In genomic region chr16:2127630-2128276, GRCh38 we compare ENCODE assay signal across 8 cellular contexts. TPM values are rescaled to one million over a fixed set of nuclear protein-coding genes. Genes with fewer than 3 reads are reported as not detected.
DNase-seq lines count a peak whose midpoint lies in the region; ATAC-seq and TF ChIP-seq lines count a peak whose summit lies in the region.
"Not testable (repeated sequence)": the region's sequence is repeated elsewhere in the genome, so short reads cannot be mapped to it uniquely, and the experiment has no call there.

No MANE protein-coding gene starts in this region.

- not testable (repeated sequence) for H3K9ac ChIP-seq in mucosa of rectum (ENCODE audit: low read depth in 1 of 2, low read length in 2 of 2)

- intact Hi-C loops in Right ventricle myocardium inferior (cut with DNase I), result not testable (repeated sequence)

- H3K27ac ChIP-seq in mucosa of rectum (ENCODE audit: low read depth in 2 of 2, low read length in 2 of 2), result peak overlapping the region; percentile 72 to 84

- H3K36me3 ChIP-seq in mucosa of rectum (ENCODE audit: control insufficient read depth in 2 of 2, insufficient read depth in 2 of 2, low read length in 2 of 2), result not testable (repeated sequence)

- not testable (repeated sequence) for H3K27me3 ChIP-seq in mucosa of rectum (ENCODE audit: control insufficient read depth in 2 of 2, insufficient read depth in 2 of 2, low read length in 2 of 2)

- H3K9me3 Mint-ChIP-seq in HFFc6, result not testable (repeated sequence)

- not testable (repeated sequence) for H3K36me3 Mint-ChIP-seq in HFFc6 (ENCODE audit: low read depth)

- H3K4me3 ChIP-seq in AG10803 (ENCODE audit: low read length); choroid plexus epithelial cell (ENCODE audit: low read depth, low read length); mucosa of rectum (ENCODE audit: low read length in 2 of 2): not testable (repeated sequence)

- DNase-seq in AG10803 (ENCODE audit: low read depth) (peak; percentile 68), HFFc6 (peak; percentile 52), NCI-H748 (lab: John Stamatoyannopoulos, UW; ENCODE audit: unreplicated experiment) (peak; percentile 26), choroid plexus epithelial cell (ENCODE audit: low read depth) (peak; percentile 65)
- DNase-seq in activated CD4-positive, alpha-beta T cell treated with anti-CD3 and anti-CD28 coated beads for 48 hours, result peak; percentile 34
- DNase-seq in Right ventricle myocardium inferior (ENCODE audit: missing footprints), result not testable (repeated sequence)
- DNase-seq in stimulated activated CD8-positive, alpha-beta memory T cell treated with anti-CD3 and anti-CD28 coated beads, Interleukin-4, amount 100 ng/mL, for 48 hours, result peak; percentile 47

- H3K4me3 Mint-ChIP-seq in HFFc6, result peak overlapping the region; percentile 43

- not testable (repeated sequence) for H3K27me3 Mint-ChIP-seq in HFFc6 (ENCODE audit: insufficient read depth)

- TF ChIP-seq CTCF in AG10803 (conservative IDR thresholded peaks at IDR 0.05; ENCODE audit: low read length); HFFc6 (IDR thresholded peaks at IDR 0.05); choroid plexus epithelial cell (conservative IDR thresholded peaks at IDR 0.05; ENCODE audit: low read depth, low read length): not testable (repeated sequence)

- peak; percentile 30 for ATAC-seq in Right ventricle myocardium inferior

- peaks cover 52% of the 10 kb centered on the region for H3K4me1 Mint-ChIP-seq in HFFc6 (ENCODE audit: low read depth)

- peak overlapping the region; percentile 95 for H3K27ac Mint-ChIP-seq in HFFc6

- not testable (repeated sequence) for H3K9me3 ChIP-seq in mucosa of rectum (ENCODE audit: control insufficient read depth in 2 of 2, low read length in 2 of 2)

- H3K4me1 ChIP-seq in mucosa of rectum (ENCODE audit: control insufficient read depth in 2 of 2, insufficient read depth in 2 of 2, low read length in 2 of 2), result peaks cover 15 to 28% of the 10 kb centered on the region in 2 donors

RNA-seq across cellular contexts. Expression of gene PKD1, which starts 7.9 kb away (rescaled TPM):
- 100 to 1,000 TPM in 1 of 6 experiments, 10 to 100 TPM in 5; 77.9 to 118 (median 82.5) TPM for total RNA-seq in HFFc6 (2021; fragmentation: NEBNext Ultra II Directional; extraction: Animal tissue kit (Norgen Biotek cat#: 25700))
- 85.8 TPM for total RNA-seq in Right ventricle myocardium inferior

RNA-seq across cellular contexts. Expression of gene RAB26, which starts 20.7 kb away (rescaled TPM):
- total RNA-seq in HFFc6 (2021; fragmentation: NEBNext Ultra II Directional; extraction: Animal tissue kit (Norgen Biotek cat#: 25700)), result 1 to 10 TPM in 1 of 6 experiments, under 1 TPM in 5; 0.31 to 1.2 (median 0.65) TPM
- total RNA-seq in Right ventricle myocardium inferior, result 0.87 TPM

RNA-seq across cellular contexts. Expression of gene TRAF7, which starts 27.8 kb away (rescaled TPM):
- total RNA-seq in HFFc6 (2021; fragmentation: NEBNext Ultra II Directional; extraction: Animal tissue kit (Norgen Biotek cat#: 25700)), result 10 to 100 TPM; 81.4 to 88.3 (median 85.3) TPM
- total RNA-seq in Right ventricle myocardium inferior, result 27.3 TPM
